In the genomic region with DNA sequence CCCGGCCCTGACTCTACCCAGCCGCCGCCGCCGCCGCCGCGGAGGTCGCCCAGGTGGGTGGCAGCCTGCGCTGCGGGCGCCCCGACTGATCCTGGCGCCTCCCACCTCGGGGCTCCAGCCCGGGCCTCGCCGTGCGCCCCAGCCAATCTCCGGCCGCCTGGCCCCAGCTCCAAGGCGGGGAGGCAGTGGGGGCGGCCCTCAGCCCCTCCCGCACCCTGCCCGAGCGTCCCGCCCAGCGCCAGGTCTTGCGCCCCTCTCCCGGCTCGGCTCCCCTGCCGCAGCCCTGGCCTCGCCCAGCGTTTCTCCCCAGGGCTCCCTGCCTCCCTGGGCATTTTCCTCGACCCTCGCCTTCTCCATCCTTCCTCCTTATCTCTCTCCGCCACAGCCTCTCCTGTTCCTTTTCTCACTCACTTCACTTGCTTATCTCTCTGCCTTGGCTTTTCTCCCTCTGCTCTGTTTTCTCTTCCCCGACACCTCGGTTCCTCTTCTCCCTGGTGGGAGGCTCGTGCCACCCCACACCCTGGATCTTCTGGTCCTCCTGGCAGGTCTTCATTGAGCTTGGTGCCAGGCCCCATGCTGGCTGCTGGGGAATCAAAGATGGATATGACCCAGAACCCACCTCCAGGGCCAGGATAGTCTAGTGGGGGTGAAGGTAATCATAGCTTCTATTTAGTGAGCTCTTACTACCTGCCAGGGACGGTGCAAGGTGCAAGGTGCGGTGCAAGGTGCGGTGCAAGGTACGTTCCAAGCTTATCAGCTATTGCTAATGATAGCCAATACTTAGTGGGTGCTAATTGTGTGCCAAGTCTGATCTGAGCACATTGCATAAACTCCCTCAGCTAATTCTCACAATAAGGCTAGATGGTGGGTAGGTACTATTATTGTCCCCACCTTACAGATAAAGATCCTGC, we compare ENCODE assay signal across 9 cellular contexts. TPM values are rescaled to one million over a fixed set of nuclear protein-coding genes. Genes with fewer than 3 reads are reported as not detected.
DNase-seq lines count a peak whose midpoint lies in the region; ATAC-seq and TF ChIP-seq lines count a peak whose summit lies in the region.
"Had no signal": no experiment of that assay in that cellular context is flagged by ENCODE, and none has a peak within 500 bp of the region (broad histone marks: within the 10 kb centered on the region; RNA-seq: fewer than 3 reads in every experiment).

A gene with protein sequence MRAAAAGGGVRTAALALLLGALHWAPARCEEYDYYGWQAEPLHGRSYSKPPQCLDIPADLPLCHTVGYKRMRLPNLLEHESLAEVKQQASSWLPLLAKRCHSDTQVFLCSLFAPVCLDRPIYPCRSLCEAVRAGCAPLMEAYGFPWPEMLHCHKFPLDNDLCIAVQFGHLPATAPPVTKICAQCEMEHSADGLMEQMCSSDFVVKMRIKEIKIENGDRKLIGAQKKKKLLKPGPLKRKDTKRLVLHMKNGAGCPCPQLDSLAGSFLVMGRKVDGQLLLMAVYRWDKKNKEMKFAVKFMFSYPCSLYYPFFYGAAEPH (minus strand): TSS at position 87 of the 911 bp plus-strand sequence. CDS start 166 bp downstream, outside the sequence.

- no peaks in the 10 kb centered on the region for H3K9me3 ChIP-seq in right cardiac atrium (ENCODE audit: control insufficient read depth, low read length)
- H3K9me3 ChIP-seq: adrenal gland had no signal

- no peaks in the 10 kb centered on the region; the same call in 1 of the 2 replicates for H3K36me3 ChIP-seq in GM23338 (ENCODE audit: insufficient read depth)
- H3K36me3 ChIP-seq: adrenal gland had no signal

- DNase-seq in GM23338 (ENCODE audit: low spot score): peak; percentile 68
- no peak for DNase-seq in activated B cell treated with CpG ODN at 0.5 μM for 24 hours
- peak in 2 of 3 donors; percentile 81 to 82 for DNase-seq in right cardiac atrium
- peak; percentile 17 for DNase-seq in retina
- DNase-seq in mesenteric fat pad (ENCODE audit: low spot score): no peak
- DNase-seq in NK-92 treated with Interleukin-12 subunit alpha and Interleukin-12 subunit beta, amount 100 ng/mL, for 24 hours (lab: John Stamatoyannopoulos, UW): no peak

- no peaks in the 10 kb centered on the region for H3K79me2 ChIP-seq in GM23338 (replicated peaks; ENCODE audit: insufficient read depth)

- peak within 1 kb of the TSS; percentile 90 for H2AFZ ChIP-seq in GM23338

- H3K27me3 ChIP-seq in GM23338 (ENCODE audit: insufficient read depth) (peaks cover 49% of the 10 kb centered on the region), right cardiac atrium (ENCODE audit: control insufficient read depth, insufficient read depth) (no peaks in the 10 kb centered on the region)

- WGBS in right cardiac atrium: 6% methylated on average over 44 of the region's 44 CpGs

- H4K20me1 ChIP-seq in GM23338 (replicated peaks; ENCODE audit: insufficient read depth): no peaks in the 10 kb centered on the region; the same call in 1 of the 2 replicates

- CTCF ChIA-PET in activated B cell treated with CpG ODN at 0.5 μM for 24 hours (lab: Charles Lee): no interaction called here

- TF ChIP-seq CTCF in GM23338 (conservative IDR thresholded peaks at IDR 0.05; ENCODE audit: low read depth in 2 of 2): no peak
- TF ChIP-seq CTCF in activated B cell treated with CpG ODN at 0.5 μM for 24 hours (IDR thresholded peaks at IDR 0.05): no peak

- H3K4me3 Mint-ChIP-seq in GM23338: peak within 1 kb of the TSS; percentile 82
- H3K4me3 Mint-ChIP-seq in activated B cell treated with CpG ODN at 0.5 μM for 24 hours: peak within 1 kb of the TSS; percentile 8

- peaks cover 16% of the 10 kb centered on the region for H3K4me1 Mint-ChIP-seq in GM23338
- peaks cover 15% of the 10 kb centered on the region for H3K4me1 Mint-ChIP-seq in activated B cell treated with CpG ODN at 0.5 μM for 24 hours

- H3K4me1 ChIP-seq in GM23338 (ENCODE audit: insufficient read depth) (peaks cover 10% of the 10 kb centered on the region; the same call in 1 of the 2 replicates), right cardiac atrium (ENCODE audit: control insufficient read depth, insufficient read depth, low read length) (no peaks in the 10 kb centered on the region)
- H3K4me1 ChIP-seq: adrenal gland had no signal

- H3K36me3 Mint-ChIP-seq in GM23338 (ENCODE audit: low read depth) (no peaks in the 10 kb centered on the region; the same call in 2 of the 3 replicates), activated B cell treated with CpG ODN at 0.5 μM for 24 hours (ENCODE audit: low read depth) (peaks cover 2% of the 10 kb centered on the region)

- ATAC-seq in GM23338: peak; percentile 64
- no peak for ATAC-seq in activated B cell treated with CpG ODN at 0.5 μM for 24 hours (ENCODE audit: low read depth)
- peak; percentile 52 to 76 for ATAC-seq in right cardiac atrium
- no peak for ATAC-seq in GM18520 (IDR thresholded peaks at IDR 0.05; ENCODE audit: unreplicated experiment)

- intact Hi-C loops in activated B cell treated with CpG ODN at 0.5 μM for 24 hours (cut with micrococcal nuclease) (no loop called here), right cardiac atrium (cut with DNase I) (no loop called here)

- POLR2A ChIA-PET in activated B cell treated with CpG ODN at 0.5 μM for 24 hours (lab: Charles Lee): no interaction called here

- H3K27me3 Mint-ChIP-seq in GM23338 (ENCODE audit: insufficient read depth, low read depth, poor library complexity) (peaks cover 48% of the 10 kb centered on the region), activated B cell treated with CpG ODN at 0.5 μM for 24 hours (peaks cover 38% of the 10 kb centered on the region)

- H3K4me2 ChIP-seq in GM23338: peak within 1 kb of the TSS; percentile 91

- H3K9me2 ChIP-seq in GM23338 (ENCODE audit: insufficient read depth): no peaks in the 10 kb centered on the region

- H3F3A ChIP-seq in GM23338 (replicated peaks; ENCODE audit: low read depth): no peaks in the 10 kb centered on the region

- no peak within 1 kb of the TSS for H3K27ac ChIP-seq in GM23338 (ENCODE audit: low read depth)
- peak within 1 kb of the TSS; percentile 22 for H3K27ac ChIP-seq in right cardiac atrium (ENCODE audit: low read length)
- H3K27ac ChIP-seq: adrenal gland had no signal

- peaks cover 3% of the 10 kb centered on the region; the same call in 2 of the 3 replicates for H3K9me3 Mint-ChIP-seq in GM23338
- no peaks in the 10 kb centered on the region for H3K9me3 Mint-ChIP-seq in activated B cell treated with CpG ODN at 0.5 μM for 24 hours

- H3K4me3 ChIP-seq in GM23338 (peak within 1 kb of the TSS; percentile 70), right cardiac atrium (ENCODE audit: low read length) (peak within 1 kb of the TSS; percentile 13)
- H3K4me3 ChIP-seq: adrenal gland had no signal

- H3K27ac Mint-ChIP-seq in GM23338 (no peak within 1 kb of the TSS), activated B cell treated with CpG ODN at 0.5 μM for 24 hours (no peak within 1 kb of the TSS)

TF ChIP-seq in GM23338, 12 proteins besides CTCF, POLR2A, EP300 and RAD21 (continues in another document):
- TF ChIP-seq POLR2AphosphoS5 (IDR thresholded peaks at IDR 0.05; ENCODE audit: low read depth): peak; percentile 40; the same call in 1 of the 2 replicates
- peak; percentile 50 for TF ChIP-seq EZH2 (IDR thresholded peaks at IDR 0.05; ENCODE audit: low read depth, unreplicated experiment)
- no peak for TF ChIP-seq STAT1 (IDR thresholded peaks at IDR 0.05; ENCODE audit: unreplicated experiment)

RNA-seq across cellular contexts. Expression of the gene that starts here (rescaled TPM):
- total RNA-seq in GM23338 (2014; rRNA removed; shearing (Covaris generic)): 3.5 and 5.1 TPM in 2 replicates
- polyA plus RNA-seq in GM23338 (2016; fragmentation: Nextera tagmentation; extraction: Ambion mirVana): 2.4 and 3.4 TPM in 2 replicates
- total RNA-seq in activated B cell treated with CpG ODN at 0.5 μM for 24 hours: not detected in 2 replicates
- total RNA-seq in right cardiac atrium: 100 to 1,000 TPM; 110 to 191 (median 168) TPM
- 110 TPM for polyA plus RNA-seq in right cardiac atrium
- not detected for total RNA-seq in mesenteric fat pad
- total RNA-seq: lung microvascular endothelial cell had no signal

Comparison
In these comparisons a context has a peak if more than half of its experiments do, and no peak if none do; other contexts are left out.
1. RNA of the gene that starts here (total RNA-seq): 110 to 191 TPM in right cardiac atrium; 3.5 to 5.1 TPM in GM23338, not detected in activated B cell treated with CpG ODN at 0.5 μM for 24 hours and not detected in mesenteric fat pad (single experiment); every median in the first group is over 10 times any median in the second.
2. RNA of the gene that starts here (polyA plus RNA-seq): 110 TPM in right cardiac atrium (single experiment); 2.4 to 3.4 TPM in GM23338; every median in the first group is over 10 times any median in the second.
3. ATAC-seq: peak in GM23338 (single experiment) and right cardiac atrium (2 of 2); none in activated B cell treated with CpG ODN at 0.5 μM for 24 hours (single experiment) and GM18520 (single experiment).
4. DNase-seq: peak in GM23338 (single experiment), right cardiac atrium (2 of 3) and retina (single experiment); none in activated B cell treated with CpG ODN at 0.5 μM for 24 hours (single experiment), mesenteric fat pad (single experiment) and NK-92 treated with Interleukin-12 subunit alpha and Interleukin-12 subunit beta, amount 100 ng/mL, for 24 hours (single experiment).